23 cellular contexts compared by ENCODE assay signal in genomic region chr14:103163199-103163598, GRCh38. TPM values are rescaled to one million over a fixed set of nuclear protein-coding genes. Genes with fewer than 3 reads are reported as not detected.
"Had no signal": no experiment of that assay in that cellular context is flagged by ENCODE, and none has a peak within 500 bp of the region (broad histone marks: within the 10 kb centered on the region; RNA-seq: fewer than 3 reads in every experiment).

No MANE protein-coding gene starts in this region.

- DNase-seq: Karpas-422, KG1, MG63, NCI-H1092, NCI-H1105 treated with DMSO at 0.1 percent for 48 hours, NCI-H1417 treated with DMSO at 0.1 percent for 48 hours, NCI-H146, NCI-H1694 treated with DMSO at 0.1 percent for 48 hours, NCI-H1930, NCI-H2081, NCI-H2107, NCI-H226, NCI-H446 treated with DMSO at 0.1 percent for 48 hours, NCI-H510A treated with DMSO at 0.1 percent for 48 hours, NCI-H526, NCI-H774, PC-3, SHP77, SK-N-SH, SW 1271 had no signal

- H3K4me2 ChIP-seq: SK-N-SH had no signal

- H3K4me3 ChIP-seq: MG63 had no signal

- H3K9me3 ChIP-seq: MG63, SK-N-SH had no signal

- H3K27me3 ChIP-seq: MG63 had no signal

- H3K9me2 ChIP-seq: SK-N-SH had no signal

- H3K27ac ChIP-seq: RWPE1 had no signal

- H3K36me3 ChIP-seq: MG63 had no signal

- H3K9ac ChIP-seq: SK-N-SH had no signal

RNA-seq across cellular contexts. Expression of gene TNFAIP2, which starts 39.9 kb away (rescaled TPM):
- total RNA-seq: OCI-LY7, SK-MEL-5 had no signal
